ENCODE assay signal across 1 cellular context in the genomic region with DNA sequence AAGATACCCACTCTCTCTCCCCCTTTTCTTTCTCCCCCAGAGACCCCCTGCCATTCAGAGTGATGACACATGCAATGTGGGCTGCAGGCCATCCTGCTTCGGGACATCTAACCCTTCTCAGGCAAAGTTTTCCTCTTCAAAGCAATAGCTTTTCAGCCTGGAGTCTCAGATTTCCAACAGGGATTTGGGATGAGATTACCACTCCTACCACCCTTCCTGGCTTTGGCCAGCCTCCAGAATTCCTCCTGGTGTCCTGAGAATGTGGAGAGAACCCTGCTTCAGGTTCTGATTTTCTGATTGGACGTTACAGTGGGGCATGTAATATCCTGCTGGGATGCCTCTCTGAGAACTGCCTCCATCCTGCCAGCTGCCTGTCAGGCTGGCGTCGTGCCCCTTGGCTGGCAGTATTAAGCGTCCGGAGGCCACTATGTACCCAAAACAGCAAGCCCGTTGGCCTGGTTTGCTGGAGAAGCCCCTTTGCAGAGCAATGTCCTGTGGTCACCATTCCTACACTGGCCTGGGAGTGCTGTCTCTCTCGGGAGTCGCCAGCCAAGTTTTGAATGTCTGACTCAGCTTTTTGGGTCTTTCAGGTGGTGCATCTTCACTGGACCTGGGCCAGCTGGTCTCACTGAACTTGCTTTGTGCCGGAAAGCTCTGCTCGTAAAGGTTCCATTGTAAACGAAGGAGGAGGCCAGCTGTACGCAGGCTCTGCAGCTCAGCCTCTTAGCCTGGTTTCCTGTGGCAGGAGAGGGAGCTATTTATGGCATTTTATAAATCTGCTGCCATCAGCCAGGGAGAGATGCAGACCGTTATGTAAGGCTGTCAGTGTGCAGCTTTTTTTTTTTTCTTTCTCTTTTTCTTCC.
TF ChIP-seq lines count a peak whose summit lies in the region.

No MANE protein-coding gene starts in this region.

TF ChIP-seq in H1, 55 proteins besides CTCF, POLR2A, EP300 and RAD21:
- peak; percentile 65; the same call in 1 of the 2 replicates for TF ChIP-seq MAFK (IDR thresholded peaks at IDR 0.05; ENCODE audit: low read depth, low read length)
- TF ChIP-seq KDM1A (IDR thresholded peaks at IDR 0.05; ENCODE audit: borderline replicate concordance, low read length) = peak; percentile 65; the same call in 1 of the 2 replicates
- TF ChIP-seq SIRT6 (IDR thresholded peaks at IDR 0.05; ENCODE audit: low read length) = no peak
